In genomic region chr2:240988146-240988545, GRCh38 we compare ENCODE assay signal across 17 cellular contexts. TPM values are rescaled to one million over a fixed set of nuclear protein-coding genes. Genes with fewer than 3 reads are reported as not detected.
A peak's percentile ranks its signal among the peaks of the same experiment; 100 is the strongest.
DNase-seq lines count a peak whose midpoint lies in the region; ATAC-seq and TF ChIP-seq lines count a peak whose summit lies in the region.
"Had no signal": no experiment of that assay in that cellular context is flagged by ENCODE, and none has a peak within 500 bp of the region (broad histone marks: within the 10 kb centered on the region; RNA-seq: fewer than 3 reads in every experiment).

No MANE protein-coding gene starts in this region.

- peak overlapping the region; percentile 87 for H3K27ac ChIP-seq in A673 (ENCODE audit: low read depth, low read length, poor library complexity, severe bottlenecking)
- H3K27ac ChIP-seq: Peyer's patch had no signal

- CTCF ChIA-PET in A673 (lab: Charles Lee) = no interaction called here

- H3K36me3 ChIP-seq in A673 (ENCODE audit: insufficient read depth, low read length, poor library complexity, severe bottlenecking) = no peaks in the 10 kb centered on the region
- H3K36me3 ChIP-seq: Peyer's patch, stomach had no signal

- TF ChIP-seq CTCF in A673 (conservative IDR thresholded peaks at IDR 0.05; ENCODE audit: low read depth, low read length) (no peak), chondrocyte (IDR thresholded peaks at IDR 0.05) (no peak)

- POLR2A ChIA-PET in A673 (lab: Charles Lee; ENCODE audit: low non-redundant PET) = no interaction called here

- H3K4me3 Mint-ChIP-seq in chondrocyte (ENCODE audit: unreplicated experiment) = no peak overlapping the region
- H3K4me3 Mint-ChIP-seq: activated naive CD4-positive, alpha-beta T cell treated with anti-CD3 and anti-CD28 coated beads, Interleukin-2, amount 50 U/mL, for 24 hours had no signal

- ATAC-seq in HG02870 (IDR thresholded peaks at IDR 0.05; ENCODE audit: unreplicated experiment) = no peak
- ATAC-seq in HG03469 (IDR thresholded peaks at IDR 0.05; ENCODE audit: unreplicated experiment) = no peak
- ATAC-seq: activated CD4-positive, CD25-positive, alpha-beta regulatory T cell treated with anti-CD3 and anti-CD28 coated beads, Interleukin-2, amount 50 U/mL, for 24 hours; K562 had no signal

- intact Hi-C loops in A673 (cut with micrococcal nuclease; ENCODE audit: unreplicated experiment) = no loop called here

- H3K27me3 ChIP-seq in A673 (replicated peaks; ENCODE audit: insufficient read depth, low read depth, low read length, poor library complexity) = no peaks in the 10 kb centered on the region
- H3K27me3 ChIP-seq: Peyer's patch had no signal

- DNase-seq in A673 (ENCODE audit: low spot score) = no peak
- peak; percentile 63 for DNase-seq in LHCN-M2 (ENCODE audit: low read depth)
- no peak for DNase-seq in chondrocyte (ENCODE audit: low spot score)
- DNase-seq in myocyte (ENCODE audit: low read depth) = peak; percentile 49
- no peak for DNase-seq in medulla oblongata (ENCODE audit: extremely low spot score)
- no peak for DNase-seq in stimulated activated CD4-positive, alpha-beta T cell treated with anti-CD3 and anti-CD28 coated beads, Interleukin-2, amount 100 ng/mL, for 24 hours
- DNase-seq: DMS153, NCI-H146, NCI-H524, small intestine had no signal

- H3K36me3 Mint-ChIP-seq in chondrocyte (ENCODE audit: low read depth) = no peaks in the 10 kb centered on the region
- H3K36me3 Mint-ChIP-seq: activated naive CD4-positive, alpha-beta T cell treated with anti-CD3 and anti-CD28 coated beads, Interleukin-2, amount 50 U/mL, for 24 hours had no signal

- no TSS peak for BruUV-seq in A673 (replicated peaks; lab: Mats Ljungman, UMichigan)

- H3K9me3 ChIP-seq in A673 (ENCODE audit: low read depth, low read length, poor library complexity, severe bottlenecking) = peaks cover 10% of the 10 kb centered on the region
- H3K9me3 ChIP-seq: Peyer's patch, stomach had no signal

- no peak overlapping the region for H3K4me3 ChIP-seq in A673 (ENCODE audit: low read depth, low read length, poor library complexity, severe bottlenecking)
- H3K4me3 ChIP-seq: K562, Peyer's patch, stomach had no signal

- H3K9me3 Mint-ChIP-seq in chondrocyte (ENCODE audit: low read depth) = no peaks in the 10 kb centered on the region
- H3K9me3 Mint-ChIP-seq: activated naive CD4-positive, alpha-beta T cell treated with anti-CD3 and anti-CD28 coated beads, Interleukin-2, amount 50 U/mL, for 24 hours had no signal

- H3K4me1 ChIP-seq in A673 (ENCODE audit: insufficient read depth, low read length, poor library complexity, severe bottlenecking) = peaks cover 28% of the 10 kb centered on the region

- peak overlapping the region; percentile 41 for H3K27ac Mint-ChIP-seq in chondrocyte (ENCODE audit: unreplicated experiment)
- H3K27ac Mint-ChIP-seq: activated naive CD4-positive, alpha-beta T cell treated with anti-CD3 and anti-CD28 coated beads, Interleukin-2, amount 50 U/mL, for 24 hours had no signal

- peaks cover 11% of the 10 kb centered on the region for H3K27me3 Mint-ChIP-seq in chondrocyte (ENCODE audit: low read depth)
- H3K27me3 Mint-ChIP-seq: activated naive CD4-positive, alpha-beta T cell treated with anti-CD3 and anti-CD28 coated beads, Interleukin-2, amount 50 U/mL, for 24 hours had no signal

- peaks cover 24% of the 10 kb centered on the region for H3K4me1 Mint-ChIP-seq in chondrocyte (ENCODE audit: low read depth)
- H3K4me1 Mint-ChIP-seq: activated naive CD4-positive, alpha-beta T cell treated with anti-CD3 and anti-CD28 coated beads, Interleukin-2, amount 50 U/mL, for 24 hours had no signal

RNA-seq across cellular contexts. Expression of gene SNED1, which starts 10.3 kb away (rescaled TPM):
- total RNA-seq in A673 (2021) = 3.0 and 5.0 TPM in 2 replicates
- 35.5 and 53.1 TPM in 2 replicates for total RNA-seq in LHCN-M2 (2014; rRNA removed)
- 6.3 TPM for polyA plus RNA-seq in LHCN-M2 (2012)
- total RNA-seq in chondrocyte = 1.6 to 2.9 TPM (median 1.9 TPM) in 3 replicates
- total RNA-seq in myocyte = 12.5 and 18.5 TPM in 2 replicates
- 12.7 TPM for polyA plus RNA-seq in myocyte (2012)

Comparison
In these comparisons a context has a peak if more than half of its experiments do, and no peak if none do; other contexts are left out.
1. DNase-seq: peak in LHCN-M2 (single experiment) and myocyte (single experiment); none in A673 (single experiment), chondrocyte (single experiment), medulla oblongata (single experiment) and stimulated activated CD4-positive, alpha-beta T cell treated with anti-CD3 and anti-CD28 coated beads, Interleukin-2, amount 100 ng/mL, for 24 hours (0 of 2).